1 cellular context compared by ENCODE assay signal in the genomic region with DNA sequence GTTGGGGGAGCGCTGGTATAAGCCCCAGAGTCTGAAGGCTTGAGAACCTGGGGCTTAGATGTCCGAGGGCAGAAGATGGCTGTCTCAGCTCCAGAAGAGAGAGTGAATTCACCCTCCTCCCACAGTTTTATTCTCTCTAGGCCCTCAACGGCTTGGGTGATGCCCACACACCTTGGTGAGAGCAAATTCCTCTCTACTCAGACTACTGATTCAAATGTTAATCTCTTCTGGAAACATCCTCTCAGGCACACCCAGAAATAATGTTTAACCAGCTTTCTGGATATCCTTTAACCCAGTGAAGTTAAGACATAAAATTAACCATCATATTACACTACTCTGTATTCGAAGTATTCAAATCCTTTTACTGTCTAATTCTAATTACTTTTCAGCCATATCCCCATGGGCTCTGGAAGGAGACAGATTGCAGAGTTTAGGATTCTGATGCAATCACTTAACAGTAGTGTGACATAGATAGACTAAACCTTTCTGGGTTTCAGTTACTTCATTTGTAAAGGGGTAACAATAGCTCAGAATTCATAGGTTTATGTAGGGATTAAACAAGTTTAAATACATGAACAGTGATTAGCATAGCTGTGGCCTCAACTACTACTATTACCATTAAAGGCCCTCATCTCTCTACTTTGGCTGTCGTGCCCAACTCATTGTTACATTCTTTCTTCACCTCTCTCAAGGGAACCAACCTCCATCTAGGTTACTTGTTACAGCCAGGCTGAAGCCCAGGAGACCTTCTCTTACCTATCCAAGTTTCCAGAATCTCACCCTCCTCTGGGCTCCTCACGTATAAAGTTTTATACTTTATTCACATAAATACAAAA.
TF ChIP-seq lines count a peak whose summit lies in the region.

No MANE protein-coding gene starts in this region.

TF ChIP-seq in K562, 482 proteins besides CTCF, POLR2A, EP300 and RAD21 (continued from another document and continues in another):
- TF ChIP-seq, protein P1, sequence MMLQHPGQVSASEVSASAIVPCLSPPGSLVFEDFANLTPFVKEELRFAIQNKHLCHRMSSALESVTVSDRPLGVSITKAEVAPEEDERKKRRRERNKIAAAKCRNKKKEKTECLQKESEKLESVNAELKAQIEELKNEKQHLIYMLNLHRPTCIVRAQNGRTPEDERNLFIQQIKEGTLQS (IDR thresholded peaks at IDR 0.05): peak; percentile 92
- TF ChIP-seq, protein P1 (CRISPR knock-in tag; conservative IDR thresholded peaks at IDR 0.05): no peak
- TF ChIP-seq XRCC4 (IDR thresholded peaks at IDR 0.05; ENCODE audit: extremely low read depth, insufficient read depth, insufficient read length): no peak
- peak; percentile 71 for TF ChIP-seq SMAD4 (CRISPR knock-in tag; conservative IDR thresholded peaks at IDR 0.05)
- no peak for TF ChIP-seq ZNF124 (CRISPR knock-in tag; IDR thresholded peaks at IDR 0.05)
- no peak for TF ChIP-seq RNF219 (CRISPR knock-in tag; IDR thresholded peaks at IDR 0.05)
- no peak for TF ChIP-seq MED1 (CRISPR knock-in tag; IDR thresholded peaks at IDR 0.05; ENCODE audit: borderline replicate concordance)
- TF ChIP-seq RBM17 (IDR thresholded peaks at IDR 0.05; ENCODE audit: borderline replicate concordance, low read depth, low read length): no peak
- peak; percentile 6; the same call in 1 of the 2 replicates for TF ChIP-seq KLF6 (CRISPR knock-in tag; IDR thresholded peaks at IDR 0.05; ENCODE audit: borderline replicate concordance)
- no peak for TF ChIP-seq HNRNPL (IDR thresholded peaks at IDR 0.05; ENCODE audit: low read depth, low read length)
- no peak for TF ChIP-seq MAFG (tag; conservative IDR thresholded peaks at IDR 0.05)
- TF ChIP-seq PTBP1 (IDR thresholded peaks at IDR 0.05; ENCODE audit: low read depth, low read length): no peak
- TF ChIP-seq, protein P2, sequence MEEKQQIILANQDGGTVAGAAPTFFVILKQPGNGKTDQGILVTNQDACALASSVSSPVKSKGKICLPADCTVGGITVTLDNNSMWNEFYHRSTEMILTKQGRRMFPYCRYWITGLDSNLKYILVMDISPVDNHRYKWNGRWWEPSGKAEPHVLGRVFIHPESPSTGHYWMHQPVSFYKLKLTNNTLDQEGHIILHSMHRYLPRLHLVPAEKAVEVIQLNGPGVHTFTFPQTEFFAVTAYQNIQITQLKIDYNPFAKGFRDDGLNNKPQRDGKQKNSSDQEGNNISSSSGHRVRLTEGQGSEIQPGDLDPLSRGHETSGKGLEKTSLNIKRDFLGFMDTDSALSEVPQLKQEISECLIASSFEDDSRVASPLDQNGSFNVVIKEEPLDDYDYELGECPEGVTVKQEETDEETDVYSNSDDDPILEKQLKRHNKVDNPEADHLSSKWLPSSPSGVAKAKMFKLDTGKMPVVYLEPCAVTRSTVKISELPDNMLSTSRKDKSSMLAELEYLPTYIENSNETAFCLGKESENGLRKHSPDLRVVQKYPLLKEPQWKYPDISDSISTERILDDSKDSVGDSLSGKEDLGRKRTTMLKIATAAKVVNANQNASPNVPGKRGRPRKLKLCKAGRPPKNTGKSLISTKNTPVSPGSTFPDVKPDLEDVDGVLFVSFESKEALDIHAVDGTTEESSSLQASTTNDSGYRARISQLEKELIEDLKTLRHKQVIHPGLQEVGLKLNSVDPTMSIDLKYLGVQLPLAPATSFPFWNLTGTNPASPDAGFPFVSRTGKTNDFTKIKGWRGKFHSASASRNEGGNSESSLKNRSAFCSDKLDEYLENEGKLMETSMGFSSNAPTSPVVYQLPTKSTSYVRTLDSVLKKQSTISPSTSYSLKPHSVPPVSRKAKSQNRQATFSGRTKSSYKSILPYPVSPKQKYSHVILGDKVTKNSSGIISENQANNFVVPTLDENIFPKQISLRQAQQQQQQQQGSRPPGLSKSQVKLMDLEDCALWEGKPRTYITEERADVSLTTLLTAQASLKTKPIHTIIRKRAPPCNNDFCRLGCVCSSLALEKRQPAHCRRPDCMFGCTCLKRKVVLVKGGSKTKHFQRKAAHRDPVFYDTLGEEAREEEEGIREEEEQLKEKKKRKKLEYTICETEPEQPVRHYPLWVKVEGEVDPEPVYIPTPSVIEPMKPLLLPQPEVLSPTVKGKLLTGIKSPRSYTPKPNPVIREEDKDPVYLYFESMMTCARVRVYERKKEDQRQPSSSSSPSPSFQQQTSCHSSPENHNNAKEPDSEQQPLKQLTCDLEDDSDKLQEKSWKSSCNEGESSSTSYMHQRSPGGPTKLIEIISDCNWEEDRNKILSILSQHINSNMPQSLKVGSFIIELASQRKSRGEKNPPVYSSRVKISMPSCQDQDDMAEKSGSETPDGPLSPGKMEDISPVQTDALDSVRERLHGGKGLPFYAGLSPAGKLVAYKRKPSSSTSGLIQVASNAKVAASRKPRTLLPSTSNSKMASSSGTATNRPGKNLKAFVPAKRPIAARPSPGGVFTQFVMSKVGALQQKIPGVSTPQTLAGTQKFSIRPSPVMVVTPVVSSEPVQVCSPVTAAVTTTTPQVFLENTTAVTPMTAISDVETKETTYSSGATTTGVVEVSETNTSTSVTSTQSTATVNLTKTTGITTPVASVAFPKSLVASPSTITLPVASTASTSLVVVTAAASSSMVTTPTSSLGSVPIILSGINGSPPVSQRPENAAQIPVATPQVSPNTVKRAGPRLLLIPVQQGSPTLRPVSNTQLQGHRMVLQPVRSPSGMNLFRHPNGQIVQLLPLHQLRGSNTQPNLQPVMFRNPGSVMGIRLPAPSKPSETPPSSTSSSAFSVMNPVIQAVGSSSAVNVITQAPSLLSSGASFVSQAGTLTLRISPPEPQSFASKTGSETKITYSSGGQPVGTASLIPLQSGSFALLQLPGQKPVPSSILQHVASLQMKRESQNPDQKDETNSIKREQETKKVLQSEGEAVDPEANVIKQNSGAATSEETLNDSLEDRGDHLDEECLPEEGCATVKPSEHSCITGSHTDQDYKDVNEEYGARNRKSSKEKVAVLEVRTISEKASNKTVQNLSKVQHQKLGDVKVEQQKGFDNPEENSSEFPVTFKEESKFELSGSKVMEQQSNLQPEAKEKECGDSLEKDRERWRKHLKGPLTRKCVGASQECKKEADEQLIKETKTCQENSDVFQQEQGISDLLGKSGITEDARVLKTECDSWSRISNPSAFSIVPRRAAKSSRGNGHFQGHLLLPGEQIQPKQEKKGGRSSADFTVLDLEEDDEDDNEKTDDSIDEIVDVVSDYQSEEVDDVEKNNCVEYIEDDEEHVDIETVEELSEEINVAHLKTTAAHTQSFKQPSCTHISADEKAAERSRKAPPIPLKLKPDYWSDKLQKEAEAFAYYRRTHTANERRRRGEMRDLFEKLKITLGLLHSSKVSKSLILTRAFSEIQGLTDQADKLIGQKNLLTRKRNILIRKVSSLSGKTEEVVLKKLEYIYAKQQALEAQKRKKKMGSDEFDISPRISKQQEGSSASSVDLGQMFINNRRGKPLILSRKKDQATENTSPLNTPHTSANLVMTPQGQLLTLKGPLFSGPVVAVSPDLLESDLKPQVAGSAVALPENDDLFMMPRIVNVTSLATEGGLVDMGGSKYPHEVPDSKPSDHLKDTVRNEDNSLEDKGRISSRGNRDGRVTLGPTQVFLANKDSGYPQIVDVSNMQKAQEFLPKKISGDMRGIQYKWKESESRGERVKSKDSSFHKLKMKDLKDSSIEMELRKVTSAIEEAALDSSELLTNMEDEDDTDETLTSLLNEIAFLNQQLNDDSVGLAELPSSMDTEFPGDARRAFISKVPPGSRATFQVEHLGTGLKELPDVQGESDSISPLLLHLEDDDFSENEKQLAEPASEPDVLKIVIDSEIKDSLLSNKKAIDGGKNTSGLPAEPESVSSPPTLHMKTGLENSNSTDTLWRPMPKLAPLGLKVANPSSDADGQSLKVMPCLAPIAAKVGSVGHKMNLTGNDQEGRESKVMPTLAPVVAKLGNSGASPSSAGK (IDR thresholded peaks at IDR 0.05): no peak; the same call in 1 of the 2 replicates
- no peak for TF ChIP-seq SRSF1 (IDR thresholded peaks at IDR 0.05; ENCODE audit: low read depth, low read length)
- no peak for TF ChIP-seq STAG1 (CRISPR knock-in tag; IDR thresholded peaks at IDR 0.05; ENCODE audit: borderline replicate concordance)
- no peak for TF ChIP-seq TARDBP (IDR thresholded peaks at IDR 0.05)
- TF ChIP-seq ZNF395 (CRISPR knock-in tag; IDR thresholded peaks at IDR 0.05): peak; percentile 56; the same call in 1 of the 2 replicates
- no peak for TF ChIP-seq POU5F1 (IDR thresholded peaks at IDR 0.05; ENCODE audit: borderline replicate concordance, low read depth, low read length, partially characterized antibody)
- TF ChIP-seq, protein P3, sequence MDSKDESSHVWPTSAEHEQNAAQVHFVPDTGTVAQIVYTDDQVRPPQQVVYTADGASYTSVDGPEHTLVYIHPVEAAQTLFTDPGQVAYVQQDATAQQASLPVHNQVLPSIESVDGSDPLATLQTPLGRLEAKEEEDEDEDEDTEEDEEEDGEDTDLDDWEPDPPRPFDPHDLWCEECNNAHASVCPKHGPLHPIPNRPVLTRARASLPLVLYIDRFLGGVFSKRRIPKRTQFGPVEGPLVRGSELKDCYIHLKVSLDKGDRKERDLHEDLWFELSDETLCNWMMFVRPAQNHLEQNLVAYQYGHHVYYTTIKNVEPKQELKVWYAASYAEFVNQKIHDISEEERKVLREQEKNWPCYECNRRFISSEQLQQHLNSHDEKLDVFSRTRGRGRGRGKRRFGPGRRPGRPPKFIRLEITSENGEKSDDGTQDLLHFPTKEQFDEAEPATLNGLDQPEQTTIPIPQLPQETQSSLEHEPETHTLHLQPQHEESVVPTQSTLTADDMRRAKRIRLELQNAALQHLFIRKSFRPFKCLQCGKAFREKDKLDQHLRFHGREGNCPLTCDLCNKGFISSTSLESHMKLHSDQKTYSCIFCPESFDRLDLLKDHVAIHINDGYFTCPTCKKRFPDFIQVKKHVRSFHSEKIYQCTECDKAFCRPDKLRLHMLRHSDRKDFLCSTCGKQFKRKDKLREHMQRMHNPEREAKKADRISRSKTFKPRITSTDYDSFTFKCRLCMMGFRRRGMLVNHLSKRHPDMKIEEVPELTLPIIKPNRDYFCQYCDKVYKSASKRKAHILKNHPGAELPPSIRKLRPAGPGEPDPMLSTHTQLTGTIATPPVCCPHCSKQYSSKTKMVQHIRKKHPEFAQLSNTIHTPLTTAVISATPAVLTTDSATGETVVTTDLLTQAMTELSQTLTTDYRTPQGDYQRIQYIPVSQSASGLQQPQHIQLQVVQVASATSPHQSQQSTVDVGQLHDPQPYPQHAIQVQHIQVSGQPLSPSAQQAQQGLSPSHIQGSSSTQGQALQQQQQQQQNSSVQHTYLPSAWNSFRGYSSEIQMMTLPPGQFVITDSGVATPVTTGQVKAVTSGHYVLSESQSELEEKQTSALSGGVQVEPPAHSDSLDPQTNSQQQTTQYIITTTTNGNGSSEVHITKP (IDR thresholded peaks at IDR 0.05; ENCODE audit: partially characterized antibody): peak; percentile 66
- TF ChIP-seq ZNF778 (CRISPR knock-in tag; IDR thresholded peaks at IDR 0.05): no peak
- TF ChIP-seq ZNF274 (IDR thresholded peaks at IDR 0.05; ENCODE audit: borderline replicate concordance, low read depth, low read length): no peak
- TF ChIP-seq TRIM24 (IDR thresholded peaks at IDR 0.05): peak; percentile 75 to 78; a peak in 3 of 4 replicates
- TF ChIP-seq SMARCA4 (IDR thresholded peaks at IDR 0.05): peak; percentile 56; the same call in 1 of the 2 replicates
- TF ChIP-seq ZBED1 (IDR thresholded peaks at IDR 0.05): no peak
- no peak for TF ChIP-seq ATF6 (CRISPR knock-in tag; IDR thresholded peaks at IDR 0.05)
- no peak for TF ChIP-seq ZBTB7A (IDR thresholded peaks at IDR 0.05; ENCODE audit: borderline replicate concordance, control insufficient read depth, low read depth, low read length)
- TF ChIP-seq GABPB1 (CRISPR knock-in tag; IDR thresholded peaks at IDR 0.05): no peak
- TF ChIP-seq ERF (CRISPR knock-in tag; IDR thresholded peaks at IDR 0.05): no peak
- TF ChIP-seq, protein P4, sequence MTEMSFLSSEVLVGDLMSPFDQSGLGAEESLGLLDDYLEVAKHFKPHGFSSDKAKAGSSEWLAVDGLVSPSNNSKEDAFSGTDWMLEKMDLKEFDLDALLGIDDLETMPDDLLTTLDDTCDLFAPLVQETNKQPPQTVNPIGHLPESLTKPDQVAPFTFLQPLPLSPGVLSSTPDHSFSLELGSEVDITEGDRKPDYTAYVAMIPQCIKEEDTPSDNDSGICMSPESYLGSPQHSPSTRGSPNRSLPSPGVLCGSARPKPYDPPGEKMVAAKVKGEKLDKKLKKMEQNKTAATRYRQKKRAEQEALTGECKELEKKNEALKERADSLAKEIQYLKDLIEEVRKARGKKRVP (CRISPR knock-in tag; IDR thresholded peaks at IDR 0.05): peak; percentile 94
- no peak for TF ChIP-seq HDGF (IDR thresholded peaks at IDR 0.05)
- no peak for TF ChIP-seq TAF15 (IDR thresholded peaks at IDR 0.05; ENCODE audit: low read depth, low read length)
